17 cellular contexts compared by ENCODE assay signal in the genomic region with DNA sequence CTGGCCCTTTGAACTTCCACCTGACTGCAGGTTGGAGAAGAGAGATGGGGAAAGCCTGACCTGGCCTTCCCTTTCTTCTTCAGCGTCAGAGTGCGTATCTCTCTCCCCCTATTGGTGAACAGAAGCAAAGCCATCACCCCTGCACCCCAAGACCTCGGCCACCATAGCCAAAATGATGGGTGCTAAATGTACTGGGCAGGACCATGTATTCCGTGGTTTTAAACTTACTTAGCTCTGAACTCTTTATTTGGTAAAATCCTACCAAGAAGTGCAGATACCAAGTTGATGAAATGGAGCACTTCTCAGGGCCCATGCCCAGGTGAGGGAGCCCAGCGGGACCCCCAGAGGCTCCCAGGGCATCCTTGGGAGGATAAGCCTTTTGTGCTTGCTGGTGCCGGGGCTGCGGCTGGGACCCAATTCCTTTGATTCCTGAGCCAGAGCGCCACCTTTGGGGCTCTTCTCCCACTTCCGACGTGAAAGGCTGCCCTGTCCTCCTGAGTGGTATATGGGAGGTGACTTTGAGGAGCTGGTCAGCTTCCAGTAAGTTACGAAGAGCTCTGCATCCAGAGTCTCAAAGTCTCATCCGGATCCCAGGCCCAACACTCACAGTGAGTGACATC.
DNase-seq lines count a peak whose midpoint lies in the region; ATAC-seq and TF ChIP-seq lines count a peak whose summit lies in the region.
"Had no signal": no experiment of that assay in that cellular context is flagged by ENCODE, and none has a peak within 500 bp of the region (broad histone marks: within the 10 kb centered on the region; RNA-seq: fewer than 3 reads in every experiment).

No MANE protein-coding gene starts in this region.

- H2AFZ ChIP-seq in OCI-LY1 (ENCODE audit: low read length): no peak overlapping the region

- no peaks in the 10 kb centered on the region for H3F3A ChIP-seq in OCI-LY1 (ENCODE audit: insufficient read depth, low read length)

- no peaks in the 10 kb centered on the region for H3K27me3 ChIP-seq in OCI-LY1 (ENCODE audit: insufficient read depth, low read length)
- H3K27me3 ChIP-seq: upper lobe of left lung had no signal

- H3K79me2 ChIP-seq in OCI-LY1 (ENCODE audit: insufficient read depth, low read length): no peaks in the 10 kb centered on the region

- H3K9me2 ChIP-seq in OCI-LY1 (ENCODE audit: low read depth, low read length): no peaks in the 10 kb centered on the region

- no peak overlapping the region for H3K27ac ChIP-seq in OCI-LY1 (ENCODE audit: low read depth, low read length, poor library complexity, severe bottlenecking)
- H3K27ac ChIP-seq: upper lobe of left lung had no signal

- peak; percentile 57 for DNase-seq in activated CD8-positive, alpha-beta memory T cell treated with anti-CD3 and anti-CD28 coated beads for 24 hours
- no peak for DNase-seq in activated CD8-positive, alpha-beta memory T cell treated with anti-CD3 and anti-CD28 coated beads, Interleukin-2, amount 50 U/mL, for 4 hours
- peak; percentile 50 for DNase-seq in ecto neural progenitor cell (ENCODE audit: low spot score)
- no peak for DNase-seq in stimulated activated effector memory CD8-positive, alpha-beta T cell treated with anti-CD3 and anti-CD28 coated beads, Interleukin-12 subunit alpha, Interleukin-12 subunit beta, amount 100 ng/mL, for 72 hours (ENCODE audit: low spot score in 2 of 2)
- DNase-seq in hippocampal formation (lab: John Stamatoyannopoulos, UW): no peak
- DNase-seq: ACHN; activated T-cell treated with anti-CD3 and anti-CD28 coated beads, Interleukin-2, amount 50 U/mL, for 1 hour; DMS79; NCI-H1436 treated with DMSO at 0.1 percent for 48 hours; NCI-H524; SHP77 had no signal

- no peak overlapping the region for H3K9ac ChIP-seq in OCI-LY1 (ENCODE audit: low read length)

- H3K36me3 Mint-ChIP-seq in stimulated activated effector memory CD8-positive, alpha-beta T cell treated with anti-CD3 and anti-CD28 coated beads, Interleukin-12 subunit alpha, Interleukin-12 subunit beta, amount 100 ng/mL, for 72 hours: peaks cover 100% of the 10 kb centered on the region

- H3K4me1 Mint-ChIP-seq in stimulated activated effector memory CD8-positive, alpha-beta T cell treated with anti-CD3 and anti-CD28 coated beads, Interleukin-12 subunit alpha, Interleukin-12 subunit beta, amount 100 ng/mL, for 72 hours: peaks cover 94% of the 10 kb centered on the region

- H3K27ac Mint-ChIP-seq in stimulated activated effector memory CD8-positive, alpha-beta T cell treated with anti-CD3 and anti-CD28 coated beads, Interleukin-12 subunit alpha, Interleukin-12 subunit beta, amount 100 ng/mL, for 72 hours: peak overlapping the region; percentile 86

- H3K4me1 ChIP-seq in OCI-LY1 (ENCODE audit: insufficient read depth, low read length, severe bottlenecking): no peaks in the 10 kb centered on the region
- H3K4me1 ChIP-seq: HAP-1 had no signal

- no peak overlapping the region for H3K4me3 ChIP-seq in OCI-LY1 (ENCODE audit: low read depth, low read length, poor library complexity, severe bottlenecking)
- H3K4me3 ChIP-seq: HAP-1, upper lobe of left lung had no signal

- no peaks in the 10 kb centered on the region for H3K9me3 ChIP-seq in OCI-LY1 (ENCODE audit: low read length)
- H3K9me3 ChIP-seq: HAP-1, upper lobe of left lung had no signal

- H4K20me1 ChIP-seq in OCI-LY1 (ENCODE audit: insufficient read depth, low read length): no peaks in the 10 kb centered on the region

- no peak overlapping the region for H3K4me2 ChIP-seq in OCI-LY1 (ENCODE audit: low read length)

- peak; percentile 13; the same call in 1 of the 2 replicates for TF ChIP-seq CTCF in OCI-LY1 (IDR thresholded peaks at IDR 0.05; ENCODE audit: low read length)

- no peaks in the 10 kb centered on the region for H3K36me3 ChIP-seq in OCI-LY1 (ENCODE audit: insufficient read depth, low read length)

- H3K9me3 Mint-ChIP-seq in stimulated activated effector memory CD8-positive, alpha-beta T cell treated with anti-CD3 and anti-CD28 coated beads, Interleukin-12 subunit alpha, Interleukin-12 subunit beta, amount 100 ng/mL, for 72 hours: no peaks in the 10 kb centered on the region

- H3K4me3 Mint-ChIP-seq in stimulated activated effector memory CD8-positive, alpha-beta T cell treated with anti-CD3 and anti-CD28 coated beads, Interleukin-12 subunit alpha, Interleukin-12 subunit beta, amount 100 ng/mL, for 72 hours: no peak overlapping the region

- peak; percentile 7 for ATAC-seq in stimulated activated effector memory CD8-positive, alpha-beta T cell treated with anti-CD3 and anti-CD28 coated beads, Interleukin-12 subunit alpha, Interleukin-12 subunit beta, amount 100 ng/mL, for 72 hours
- ATAC-seq in HG02642 (IDR thresholded peaks at IDR 0.05; ENCODE audit: poor library complexity, unreplicated experiment) (no peak), HG02973 (IDR thresholded peaks at IDR 0.05; ENCODE audit: unreplicated experiment) (no peak)
- ATAC-seq: left lobe of liver had no signal

Comparison
In these comparisons a context has a peak if more than half of its experiments do, and no peak if none do; other contexts are left out.
1. DNase-seq: peak in activated CD8-positive, alpha-beta memory T cell treated with anti-CD3 and anti-CD28 coated beads for 24 hours (single experiment) and ecto neural progenitor cell (single experiment); none in activated CD8-positive, alpha-beta memory T cell treated with anti-CD3 and anti-CD28 coated beads, Interleukin-2, amount 50 U/mL, for 4 hours (single experiment), stimulated activated effector memory CD8-positive, alpha-beta T cell treated with anti-CD3 and anti-CD28 coated beads, Interleukin-12 subunit alpha, Interleukin-12 subunit beta, amount 100 ng/mL, for 72 hours (0 of 2) and hippocampal formation (0 of 2).